In the genomic region with DNA sequence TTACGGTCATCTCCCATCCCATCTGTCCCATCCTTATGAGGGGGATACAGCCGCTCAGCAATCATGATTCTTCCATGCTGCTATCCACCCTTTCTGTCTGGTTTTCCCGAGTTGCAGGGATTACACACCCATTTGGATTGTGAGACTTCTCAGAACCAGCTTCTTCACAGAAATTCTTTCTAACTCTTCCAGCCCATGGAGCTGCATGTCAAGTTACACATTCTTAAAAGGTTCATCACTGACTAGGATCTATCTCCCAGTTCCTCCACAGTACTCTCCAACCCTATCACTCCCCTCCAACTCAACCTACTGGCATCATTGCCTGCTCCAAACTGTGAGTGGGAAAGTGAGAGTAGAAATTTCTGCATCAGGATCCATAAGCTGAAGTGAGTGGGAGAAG, we compare ENCODE assay signal across 23 cellular contexts.
DNase-seq lines count a peak whose midpoint lies in the region; ATAC-seq and TF ChIP-seq lines count a peak whose summit lies in the region.
"Had no signal": no experiment of that assay in that cellular context is flagged by ENCODE, and none has a peak within 500 bp of the region (broad histone marks: within the 10 kb centered on the region; RNA-seq: fewer than 3 reads in every experiment).

No MANE protein-coding gene starts in this region.

- POLR2A ChIA-PET in AG04449 (lab: Yijun Ruan, JAX) = interaction anchor here (1.0 kb wide), 1 partner anchor 78 kb away, joined by 4 read pairs; no protein-coding TSS in a partner anchor

- no peak overlapping the region for H3K27ac Mint-ChIP-seq in endodermal cell
- H3K27ac Mint-ChIP-seq: activated CD4-positive, alpha-beta T cell treated with anti-CD3 and anti-CD28 coated beads for 36 hours; activated naive CD4-positive, alpha-beta T cell treated with anti-CD3 and anti-CD28 coated beads, Interleukin-2, amount 50 U/mL, for 24 hours; memory B cell; naive thymus-derived CD4-positive, alpha-beta T cell; stimulated activated effector memory CD8-positive, alpha-beta T cell treated with anti-CD3 and anti-CD28 coated beads, Interleukin-12 subunit alpha, Interleukin-12 subunit beta, amount 100 ng/mL, for 72 hours had no signal

- H3K9ac ChIP-seq in endodermal cell (ENCODE audit: extremely low read depth, low read length, poor library complexity, severe bottlenecking) = no peak overlapping the region

- H3K4me1 ChIP-seq in endodermal cell (ENCODE audit: control insufficient read depth, insufficient read depth, low read length) (peaks cover 11% of the 10 kb centered on the region), tibial nerve (peaks cover 0 to 15% (median 0%) of the 10 kb centered on the region in 4 donors)
- H3K4me1 ChIP-seq: right lobe of liver, upper lobe of left lung had no signal

- no peaks in the 10 kb centered on the region for H3K36me3 Mint-ChIP-seq in endodermal cell (ENCODE audit: low read depth)
- H3K36me3 Mint-ChIP-seq: stimulated activated effector memory CD8-positive, alpha-beta T cell treated with anti-CD3 and anti-CD28 coated beads, Interleukin-12 subunit alpha, Interleukin-12 subunit beta, amount 100 ng/mL, for 72 hours had no signal

- TF ChIP-seq EP300 in tibial nerve (IDR thresholded peaks at IDR 0.05) = no peak

- no peaks in the 10 kb centered on the region for H3K27me3 ChIP-seq in endodermal cell (ENCODE audit: control insufficient read depth, insufficient read depth, low read length, poor library complexity, severe bottlenecking)
- H3K27me3 ChIP-seq in tibial nerve = no peaks in the 10 kb centered on the region
- H3K27me3 ChIP-seq: right lobe of liver, upper lobe of left lung had no signal

- no peak overlapping the region for H3K27ac ChIP-seq in endodermal cell (ENCODE audit: low read depth, low read length)
- H3K27ac ChIP-seq in tibial nerve = peak overlapping the region in 2 of 4 donors; percentile 11 to 44
- H3K27ac ChIP-seq: C4-2B, right lobe of liver, upper lobe of left lung had no signal

- ATAC-seq in sciatic nerve = peak; percentile 4
- ATAC-seq: activated CD4-positive, alpha-beta T cell treated with anti-CD3 and anti-CD28 coated beads for 36 hours; GM12878; naive thymus-derived CD4-positive, alpha-beta T cell; right lobe of liver; stimulated activated effector memory CD8-positive, alpha-beta T cell treated with anti-CD3 and anti-CD28 coated beads, Interleukin-12 subunit alpha, Interleukin-12 subunit beta, amount 100 ng/mL, for 72 hours had no signal

- peak; percentile 68 for DNase-seq in AG04449 (ENCODE audit: low read depth, low spot score)
- peak; percentile 52 for DNase-seq in HCEC 1CT
- peak; percentile 48 for DNase-seq in fibroblast of mammary gland (ENCODE audit: low read depth)
- DNase-seq in sciatic nerve (ENCODE audit: low spot score) = no peak
- no peak for DNase-seq in LoVo (ENCODE audit: low spot score)
- no peak for DNase-seq in endodermal cell
- no peak for DNase-seq in iPS-NIHi11 (ENCODE audit: low spot score)
- no peak for DNase-seq in tibial nerve (ENCODE audit: low spot score in 2 of 2)
- DNase-seq: activated CD4-positive, alpha-beta T cell treated with anti-CD3 and anti-CD28 coated beads for 36 hours; DMS 273 treated with DMSO at 0.1 percent for 48 hours; GF-D8; KBM-7; kidney; naive thymus-derived CD4-positive, alpha-beta T cell; NCI-H1694; NCI-H774; right lobe of liver; upper lobe of left lung had no signal

- no peak for TF ChIP-seq POLR2A in tibial nerve (IDR thresholded peaks at IDR 0.05)

- intact Hi-C loops in sciatic nerve (cut with DNase I) = no loop called here

- WGBS in endodermal cell (ENCODE audit: insufficient coverage in 1 of 2, insufficient read length in 1 of 2), 2 experiments = 81 to 92% methylated on average over 3 of the region's 3 CpGs
- 81 to 84% methylated on average over 3 of the region's 3 CpGs for WGBS in tibial nerve, 2 donors

- H3K27me3 Mint-ChIP-seq in endodermal cell (ENCODE audit: insufficient read depth) = peaks cover 21% of the 10 kb centered on the region

- H3K36me3 ChIP-seq in endodermal cell (ENCODE audit: control insufficient read depth, insufficient read depth, low read length) (no peaks in the 10 kb centered on the region), tibial nerve (no peaks in the 10 kb centered on the region)
- H3K36me3 ChIP-seq: right lobe of liver, upper lobe of left lung had no signal

- TF ChIP-seq CTCF in AG04449 (IDR thresholded peaks at IDR 0.05; ENCODE audit: insufficient read depth, low read length, missing control alignments) (no peak), fibroblast of mammary gland (conservative IDR thresholded peaks at IDR 0.05; ENCODE audit: control insufficient read depth, insufficient read depth, low read depth, low read length) (no peak), endodermal cell (conservative IDR thresholded peaks at IDR 0.05) (no peak), tibial nerve (IDR thresholded peaks at IDR 0.05) (no peak)

- H3K4me3 ChIP-seq in AG04449 (ENCODE audit: low read depth, low read length) = no peak overlapping the region
- no peak overlapping the region for H3K4me3 ChIP-seq in fibroblast of mammary gland (ENCODE audit: control insufficient read depth, low read depth, low read length)
- H3K4me3 ChIP-seq in endodermal cell (ENCODE audit: low read length) = no peak overlapping the region
- no peak overlapping the region for H3K4me3 ChIP-seq in tibial nerve
- H3K4me3 ChIP-seq: GM12878, right lobe of liver, upper lobe of left lung had no signal

- H3K9me3 Mint-ChIP-seq in endodermal cell = no peaks in the 10 kb centered on the region
- H3K9me3 Mint-ChIP-seq: activated naive CD4-positive, alpha-beta T cell treated with anti-CD3 and anti-CD28 coated beads, Interleukin-2, amount 50 U/mL, for 24 hours; memory B cell; stimulated activated effector memory CD8-positive, alpha-beta T cell treated with anti-CD3 and anti-CD28 coated beads, Interleukin-12 subunit alpha, Interleukin-12 subunit beta, amount 100 ng/mL, for 72 hours had no signal

- H3K4me3 Mint-ChIP-seq in endodermal cell = no peak overlapping the region
- H3K4me3 Mint-ChIP-seq: activated CD4-positive, alpha-beta T cell treated with anti-CD3 and anti-CD28 coated beads for 36 hours; activated naive CD4-positive, alpha-beta T cell treated with anti-CD3 and anti-CD28 coated beads, Interleukin-2, amount 50 U/mL, for 24 hours; memory B cell; naive thymus-derived CD4-positive, alpha-beta T cell; stimulated activated effector memory CD8-positive, alpha-beta T cell treated with anti-CD3 and anti-CD28 coated beads, Interleukin-12 subunit alpha, Interleukin-12 subunit beta, amount 100 ng/mL, for 72 hours had no signal

- CTCF ChIA-PET in AG04449 (lab: Yijun Ruan, JAX) = interaction anchor here (0.9 to 1.0 kb wide), 2 partner anchors 39 to 722 kb away, joined by 3 read pairs; no protein-coding TSS in a partner anchor

- H3K9me3 ChIP-seq in endodermal cell (ENCODE audit: control insufficient read depth, low read length) (no peaks in the 10 kb centered on the region), tibial nerve (no peaks in the 10 kb centered on the region)
- H3K9me3 ChIP-seq: right lobe of liver, upper lobe of left lung had no signal

- H3K4me1 Mint-ChIP-seq in endodermal cell = peaks cover 27% of the 10 kb centered on the region
- H3K4me1 Mint-ChIP-seq: activated CD4-positive, alpha-beta T cell treated with anti-CD3 and anti-CD28 coated beads for 36 hours; activated naive CD4-positive, alpha-beta T cell treated with anti-CD3 and anti-CD28 coated beads, Interleukin-2, amount 50 U/mL, for 24 hours; memory B cell; naive thymus-derived CD4-positive, alpha-beta T cell; stimulated activated effector memory CD8-positive, alpha-beta T cell treated with anti-CD3 and anti-CD28 coated beads, Interleukin-12 subunit alpha, Interleukin-12 subunit beta, amount 100 ng/mL, for 72 hours had no signal

Comparison
In these comparisons a context has a peak if more than half of its experiments do, and no peak if none do; other contexts are left out.
1. DNase-seq: peak in AG04449 (single experiment), HCEC 1CT (single experiment) and fibroblast of mammary gland (single experiment); none in sciatic nerve (single experiment), LoVo (single experiment), endodermal cell (single experiment), iPS-NIHi11 (single experiment) and tibial nerve (0 of 2).